ENCODE assay signal across 1 cellular context in the genomic region with DNA sequence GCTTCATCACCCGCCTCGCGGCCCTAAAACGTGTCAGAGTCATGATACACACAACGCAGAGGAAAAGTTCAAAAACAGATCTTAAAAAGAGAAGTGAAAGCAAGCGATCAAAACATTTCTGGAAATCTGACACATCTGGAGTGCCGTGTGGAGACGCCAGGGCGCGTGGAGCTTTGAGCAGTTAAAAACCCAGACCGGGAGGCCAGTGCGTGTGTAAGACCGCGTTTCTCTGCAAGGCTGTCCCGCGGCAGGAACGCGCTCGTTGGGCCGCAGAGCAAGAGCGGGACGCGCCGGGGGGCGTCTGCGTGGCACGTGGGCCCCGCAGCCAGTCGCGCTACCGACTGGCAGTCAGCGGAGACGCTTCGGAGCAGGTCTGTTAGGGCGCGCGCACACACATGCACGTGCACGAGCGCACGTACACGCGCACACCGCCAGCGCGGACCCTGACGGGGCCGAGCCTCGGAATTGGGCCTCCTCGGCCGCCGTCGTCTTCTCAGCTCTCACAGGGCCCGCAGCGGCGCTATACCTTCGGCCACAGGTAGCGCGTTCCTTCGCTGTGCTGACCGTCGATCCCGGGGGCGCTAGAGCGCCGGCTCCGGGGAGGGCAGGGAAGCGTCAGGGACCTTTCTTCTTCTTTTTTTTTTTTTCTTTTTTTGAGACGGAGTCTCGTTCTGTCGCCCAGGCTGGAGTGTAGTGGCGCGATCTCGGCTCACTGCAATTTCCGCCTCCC.
TF ChIP-seq lines count a peak whose summit lies in the region.

No MANE protein-coding gene starts in this region.

TF ChIP-seq in K562, 482 proteins besides CTCF, POLR2A, EP300 and RAD21 (continued from another document and continues in another):
- TF ChIP-seq, protein P1, sequence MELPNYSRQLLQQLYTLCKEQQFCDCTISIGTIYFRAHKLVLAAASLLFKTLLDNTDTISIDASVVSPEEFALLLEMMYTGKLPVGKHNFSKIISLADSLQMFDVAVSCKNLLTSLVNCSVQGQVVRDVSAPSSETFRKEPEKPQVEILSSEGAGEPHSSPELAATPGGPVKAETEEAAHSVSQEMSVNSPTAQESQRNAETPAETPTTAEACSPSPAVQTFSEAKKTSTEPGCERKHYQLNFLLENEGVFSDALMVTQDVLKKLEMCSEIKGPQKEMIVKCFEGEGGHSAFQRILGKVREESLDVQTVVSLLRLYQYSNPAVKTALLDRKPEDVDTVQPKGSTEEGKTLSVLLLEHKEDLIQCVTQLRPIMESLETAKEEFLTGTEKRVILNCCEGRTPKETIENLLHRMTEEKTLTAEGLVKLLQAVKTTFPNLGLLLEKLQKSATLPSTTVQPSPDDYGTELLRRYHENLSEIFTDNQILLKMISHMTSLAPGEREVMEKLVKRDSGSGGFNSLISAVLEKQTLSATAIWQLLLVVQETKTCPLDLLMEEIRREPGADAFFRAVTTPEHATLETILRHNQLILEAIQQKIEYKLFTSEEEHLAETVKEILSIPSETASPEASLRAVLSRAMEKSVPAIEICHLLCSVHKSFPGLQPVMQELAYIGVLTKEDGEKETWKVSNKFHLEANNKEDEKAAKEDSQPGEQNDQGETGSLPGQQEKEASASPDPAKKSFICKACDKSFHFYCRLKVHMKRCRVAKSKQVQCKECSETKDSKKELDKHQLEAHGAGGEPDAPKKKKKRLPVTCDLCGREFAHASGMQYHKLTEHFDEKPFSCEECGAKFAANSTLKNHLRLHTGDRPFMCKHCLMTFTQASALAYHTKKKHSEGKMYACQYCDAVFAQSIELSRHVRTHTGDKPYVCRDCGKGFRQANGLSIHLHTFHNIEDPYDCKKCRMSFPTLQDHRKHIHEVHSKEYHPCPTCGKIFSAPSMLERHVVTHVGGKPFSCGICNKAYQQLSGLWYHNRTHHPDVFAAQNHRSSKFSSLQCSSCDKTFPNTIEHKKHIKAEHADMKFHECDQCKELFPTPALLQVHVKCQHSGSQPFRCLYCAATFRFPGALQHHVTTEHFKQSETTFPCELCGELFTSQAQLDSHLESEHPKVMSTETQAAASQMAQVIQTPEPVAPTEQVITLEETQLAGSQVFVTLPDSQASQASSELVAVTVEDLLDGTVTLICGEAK (IDR thresholded peaks at IDR 0.05) = no peak
- TF ChIP-seq, protein P1 (CRISPR knock-in tag; IDR thresholded peaks at IDR 0.05) = no peak
- TF ChIP-seq ZNF134 (CRISPR knock-in tag; conservative IDR thresholded peaks at IDR 0.05) (no peak), FOXA3 (CRISPR knock-in tag; conservative IDR thresholded peaks at IDR 0.05 in 1 of 2, IDR thresholded peaks at IDR 0.05 in 1 of 2) (0 out of 4 replicates have a peak, but pooled peaks of 1 of the 2 experiments have one; percentile 40), TFE3 (CRISPR knock-in tag; IDR thresholded peaks at IDR 0.05) (no peak), ZNF445 (CRISPR knock-in tag; IDR thresholded peaks at IDR 0.05; ENCODE audit: low read depth) (no peak), HDGF (IDR thresholded peaks at IDR 0.05) (no peak), ZNF24 (IDR thresholded peaks at IDR 0.05) (no peak), ZNF263 (CRISPR knock-in tag; IDR thresholded peaks at IDR 0.05; ENCODE audit: borderline replicate concordance) (no peak; the same call in 1 of the 2 replicates), BCOR (IDR thresholded peaks at IDR 0.05) (peak; percentile 29; the same call in 1 of the 2 replicates), ADNP (tag; IDR thresholded peaks at IDR 0.05) (no peak), TARDBP (IDR thresholded peaks at IDR 0.05) (no peak), ZNF165 (CRISPR knock-in tag; IDR thresholded peaks at IDR 0.05; ENCODE audit: borderline replicate concordance) (no peak), ZZZ3 (IDR thresholded peaks at IDR 0.05) (no peak), ZBTB11 (CRISPR knock-in tag; IDR thresholded peaks at IDR 0.05) (peak in 1 of 3 experiments; percentile 53; a peak in 1 of 6 replicates), XRCC3 (IDR thresholded peaks at IDR 0.05) (no peak), ZNF316 (IDR thresholded peaks at IDR 0.05) (peak; percentile 76), NFIC (IDR thresholded peaks at IDR 0.05) (peak; percentile 24; the same call in 1 of the 2 replicates), KDM5B (IDR thresholded peaks at IDR 0.05; ENCODE audit: insufficient replicate concordance, low read depth, low read length) (no peak), CBX5 (IDR thresholded peaks at IDR 0.05; ENCODE audit: borderline replicate concordance, low read depth) (no peak), ZSCAN32 (CRISPR knock-in tag; IDR thresholded peaks at IDR 0.05) (no peak), NCOA6 (IDR thresholded peaks at IDR 0.05) (no peak), PRMT5 (CRISPR knock-in tag; IDR thresholded peaks at IDR 0.05) (no peak)
- TF ChIP-seq, protein P2, sequence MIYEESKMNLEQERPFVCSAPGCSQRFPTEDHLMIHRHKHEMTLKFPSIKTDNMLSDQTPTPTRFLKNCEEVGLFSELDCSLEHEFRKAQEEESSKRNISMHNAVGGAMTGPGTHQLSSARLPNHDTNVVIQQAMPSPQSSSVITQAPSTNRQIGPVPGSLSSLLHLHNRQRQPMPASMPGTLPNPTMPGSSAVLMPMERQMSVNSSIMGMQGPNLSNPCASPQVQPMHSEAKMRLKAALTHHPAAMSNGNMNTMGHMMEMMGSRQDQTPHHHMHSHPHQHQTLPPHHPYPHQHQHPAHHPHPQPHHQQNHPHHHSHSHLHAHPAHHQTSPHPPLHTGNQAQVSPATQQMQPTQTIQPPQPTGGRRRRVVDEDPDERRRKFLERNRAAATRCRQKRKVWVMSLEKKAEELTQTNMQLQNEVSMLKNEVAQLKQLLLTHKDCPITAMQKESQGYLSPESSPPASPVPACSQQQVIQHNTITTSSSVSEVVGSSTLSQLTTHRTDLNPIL (CRISPR knock-in tag; IDR thresholded peaks at IDR 0.05) = no peak
- TF ChIP-seq, protein P3, sequence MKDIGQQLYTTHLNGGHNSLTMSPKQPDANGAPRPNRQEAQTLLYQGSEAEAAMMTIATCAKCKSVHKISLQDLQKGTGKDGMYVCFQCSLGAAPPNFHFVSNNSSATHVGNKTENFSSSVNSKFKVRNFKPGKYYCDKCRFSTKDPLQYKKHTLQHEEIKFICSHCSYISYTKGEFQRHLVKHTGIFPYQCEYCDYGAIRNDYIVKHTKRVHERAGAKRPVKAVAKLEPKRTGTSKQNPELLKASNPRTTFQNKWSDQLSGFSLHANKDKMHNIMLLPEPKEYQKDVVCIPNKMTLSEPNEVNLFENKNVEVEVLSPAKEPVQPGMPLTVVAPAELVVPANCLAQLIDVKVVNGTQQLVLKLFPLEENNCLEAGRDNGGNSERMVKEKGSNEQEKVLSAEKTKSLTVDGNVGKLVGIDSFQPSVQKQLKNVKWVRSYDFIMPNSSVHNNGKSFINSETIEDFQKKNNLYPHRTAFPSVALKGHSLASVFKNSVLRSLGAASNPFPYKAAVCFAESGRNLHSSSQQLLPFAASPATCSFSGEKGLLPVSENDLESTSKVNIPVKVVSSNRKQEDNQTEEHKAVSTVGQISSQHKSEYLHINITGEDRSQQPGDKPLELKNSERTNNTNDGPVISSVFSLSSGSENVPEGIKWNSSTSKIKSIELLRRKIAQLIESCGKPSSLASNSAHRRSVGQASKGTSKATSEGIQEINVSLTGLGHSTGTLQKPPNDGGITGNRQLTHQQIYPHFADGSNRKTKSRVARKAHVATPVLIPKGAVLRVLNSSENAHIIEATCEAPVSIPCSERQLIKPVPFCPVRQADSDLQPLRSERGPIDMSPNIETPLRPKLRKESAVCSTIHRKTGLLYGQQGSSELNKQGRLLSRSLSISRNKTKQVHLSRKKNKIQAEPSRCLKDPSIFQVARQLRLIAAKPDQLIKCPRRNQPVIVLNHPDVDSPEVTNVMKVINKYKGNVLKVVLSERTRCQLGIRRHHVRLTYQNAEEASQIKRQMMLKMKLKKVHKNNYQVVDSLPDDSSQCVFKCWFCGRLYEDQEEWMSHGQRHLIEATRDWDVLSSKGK (CRISPR knock-in tag; IDR thresholded peaks at IDR 0.05) = no peak
- TF ChIP-seq, protein P4, sequence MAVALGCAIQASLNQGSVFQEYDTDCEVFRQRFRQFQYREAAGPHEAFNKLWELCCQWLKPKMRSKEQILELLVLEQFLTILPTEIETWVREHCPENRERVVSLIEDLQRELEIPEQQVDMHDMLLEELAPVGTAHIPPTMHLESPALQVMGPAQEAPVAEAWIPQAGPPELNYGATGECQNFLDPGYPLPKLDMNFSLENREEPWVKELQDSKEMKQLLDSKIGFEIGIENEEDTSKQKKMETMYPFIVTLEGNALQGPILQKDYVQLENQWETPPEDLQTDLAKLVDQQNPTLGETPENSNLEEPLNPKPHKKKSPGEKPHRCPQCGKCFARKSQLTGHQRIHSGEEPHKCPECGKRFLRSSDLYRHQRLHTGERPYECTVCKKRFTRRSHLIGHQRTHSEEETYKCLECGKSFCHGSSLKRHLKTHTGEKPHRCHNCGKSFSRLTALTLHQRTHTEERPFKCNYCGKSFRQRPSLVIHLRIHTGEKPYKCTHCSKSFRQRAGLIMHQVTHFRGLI (CRISPR knock-in tag; IDR thresholded peaks at IDR 0.05) = no peak
